Comparison of ENCODE assay signal across 10 cellular contexts in the genomic region with DNA sequence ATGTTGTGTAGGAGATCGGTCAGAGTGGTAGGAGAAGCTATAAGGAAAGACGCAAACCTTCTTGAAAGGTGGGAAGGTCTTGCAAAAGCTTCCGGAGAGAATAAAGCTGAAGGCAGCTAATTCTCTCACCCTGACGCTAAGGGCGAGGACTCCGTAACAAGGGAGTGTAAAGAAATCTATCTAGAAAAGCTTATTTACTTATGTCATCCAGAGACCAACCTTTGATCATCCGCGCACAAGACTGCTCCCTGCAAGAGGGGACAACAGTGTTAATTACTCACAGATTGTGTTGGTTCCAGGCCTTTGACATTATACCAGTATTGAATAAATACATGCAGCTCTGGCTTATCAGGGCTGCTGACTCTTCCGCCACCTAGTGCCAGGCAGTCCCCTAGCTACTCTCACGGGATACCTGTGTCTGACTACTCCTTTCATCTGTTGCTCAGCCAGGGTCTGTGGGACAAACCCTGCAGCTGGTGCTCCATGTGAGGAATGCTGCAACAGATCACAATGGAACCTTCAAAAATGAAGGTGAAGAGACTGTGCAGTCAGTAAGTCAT.
DNase-seq lines count a peak whose midpoint lies in the region; ATAC-seq, FAIRE-seq and TF ChIP-seq lines count a peak whose summit lies in the region.
"Had no signal": no experiment of that assay in that cellular context is flagged by ENCODE, and none has a peak within 500 bp of the region (broad histone marks: within the 10 kb centered on the region; RNA-seq: fewer than 3 reads in every experiment).

No MANE protein-coding gene starts in this region.

- no peaks in the 10 kb centered on the region for H3K9me3 Mint-ChIP-seq in astrocyte (ENCODE audit: unreplicated experiment)
- H3K9me3 Mint-ChIP-seq in effector memory CD8-positive, alpha-beta T cell, result peaks cover 0 to 1% of the 10 kb centered on the region in 2 donors

- H3K4me1 ChIP-seq in astrocyte (ENCODE audit: insufficient read depth, low read length) (peaks cover 14% of the 10 kb centered on the region), kidney (ENCODE audit: control insufficient read depth in 1 of 2, insufficient read depth in 1 of 2, low read depth in 1 of 2, low read length in 2 of 2) (no peaks in the 10 kb centered on the region)

- H3K9me3 ChIP-seq in astrocyte (ENCODE audit: insufficient read depth, low read depth, low read length), result no peaks in the 10 kb centered on the region
- no peaks in the 10 kb centered on the region for H3K9me3 ChIP-seq in kidney (ENCODE audit: control insufficient read depth in 1 of 2, low read length in 2 of 2)

- no peak overlapping the region for H2AFZ ChIP-seq in astrocyte (ENCODE audit: low read depth, low read length)

- H3K27me3 Mint-ChIP-seq in astrocyte (ENCODE audit: low read depth, unreplicated experiment), result peaks cover 2% of the 10 kb centered on the region
- H3K27me3 Mint-ChIP-seq in effector memory CD8-positive, alpha-beta T cell, result peaks cover 0 to 8% of the 10 kb centered on the region in 2 donors

- peaks cover 20% of the 10 kb centered on the region for H3K4me1 Mint-ChIP-seq in astrocyte (ENCODE audit: low read depth, unreplicated experiment)
- no peaks in the 10 kb centered on the region for H3K4me1 Mint-ChIP-seq in effector memory CD8-positive, alpha-beta T cell (ENCODE audit: low read depth in 2 of 2)

- no peak overlapping the region for H3K9ac ChIP-seq in astrocyte (ENCODE audit: low read length)
- H3K9ac ChIP-seq in kidney (ENCODE audit: low read length in 2 of 2), result no peak overlapping the region

- no peaks in the 10 kb centered on the region for H3K36me3 Mint-ChIP-seq in astrocyte (ENCODE audit: low read depth, unreplicated experiment)
- no peaks in the 10 kb centered on the region for H3K36me3 Mint-ChIP-seq in effector memory CD8-positive, alpha-beta T cell (ENCODE audit: insufficient read depth)

- peak; percentile 37 for TF ChIP-seq CTCF in BJ (IDR thresholded peaks at IDR 0.05; ENCODE audit: insufficient read depth, low read depth, low read length)
- TF ChIP-seq CTCF in astrocyte (IDR thresholded peaks at IDR 0.05; ENCODE audit: insufficient read depth, low read depth, low read length), result peak; percentile 27
- TF ChIP-seq CTCF in kidney (IDR thresholded peaks at IDR 0.05; ENCODE audit: borderline replicate concordance, extremely low read depth, insufficient read depth), result peak; percentile 29

- FAIRE-seq in astrocyte (lab: Jason Lieb, UNC) (no peak), kidney (lab: Jason Lieb, UNC) (no peak)

- H3K36me3 ChIP-seq in BJ (ENCODE audit: control insufficient read depth, insufficient read depth, low read length) (no peaks in the 10 kb centered on the region), astrocyte (ENCODE audit: insufficient read depth, low read length) (no peaks in the 10 kb centered on the region), kidney (ENCODE audit: control insufficient read depth in 1 of 2, insufficient read depth in 2 of 2, low read length in 2 of 2) (no peaks in the 10 kb centered on the region)

- H3K4me3 Mint-ChIP-seq in astrocyte (ENCODE audit: unreplicated experiment), result no peak overlapping the region
- no peak overlapping the region for H3K4me3 Mint-ChIP-seq in effector memory CD8-positive, alpha-beta T cell

- peak overlapping the region; percentile 54 for H3K27ac ChIP-seq in astrocyte (ENCODE audit: low read depth, low read length)
- H3K27ac ChIP-seq in kidney (ENCODE audit: low read depth in 2 of 2, low read length in 2 of 2), result no peak overlapping the region
- H3K27ac ChIP-seq: epithelial cell of prostate had no signal

- ATAC-seq in effector memory CD8-positive, alpha-beta T cell (replicated peaks), result no peak
- no peak for ATAC-seq in GM21723 (IDR thresholded peaks at IDR 0.05; ENCODE audit: unreplicated experiment)

- no peak overlapping the region for H3K4me3 ChIP-seq in BJ (ENCODE audit: low read depth, low read length)
- H3K4me3 ChIP-seq in astrocyte (ENCODE audit: insufficient read depth, low read depth, low read length), result no peak overlapping the region
- H3K4me3 ChIP-seq in kidney (ENCODE audit: low read length in 2 of 2), result no peak overlapping the region

- CTCF ChIA-PET in BJ (lab: Yijun Ruan, JAX), result interaction anchor here (0.7 to 3.4 kb wide), 13 partner anchors 14 to 410 kb away, joined by 3 to 13 read pairs (median 4); partner anchors contain the start of gene FGF7

- DNase-seq in BJ (ENCODE audit: low read depth) (no peak), HT1080 (ENCODE audit: low read depth) (peak; percentile 45), astrocyte (ENCODE audit: low read depth) (no peak), kidney (peak; percentile 15), CD1c-positive myeloid dendritic cell (ENCODE audit: extremely low spot score) (no peak), NCI-H446 treated with DMSO at 0.1 percent for 48 hours (lab: John Stamatoyannopoulos, UW) (no peak)
- no peak for DNase-seq in effector memory CD8-positive, alpha-beta T cell
- DNase-seq: activated CD4-positive, alpha-beta T cell treated with anti-CD3 and anti-CD28 coated beads for 48 hours had no signal

- H3K27me3 ChIP-seq in BJ (ENCODE audit: control insufficient read depth, insufficient read depth, low read length) (no peaks in the 10 kb centered on the region), astrocyte (ENCODE audit: insufficient read depth, low read length) (no peaks in the 10 kb centered on the region)

- H4K20me1 ChIP-seq in astrocyte (ENCODE audit: insufficient read depth, low read length), result no peaks in the 10 kb centered on the region

- H3K4me2 ChIP-seq in astrocyte (ENCODE audit: low read length), result no peak overlapping the region

- no peaks in the 10 kb centered on the region for H3K79me2 ChIP-seq in astrocyte (ENCODE audit: insufficient read depth, low read length)

- intact Hi-C loops in kidney (cut with DNase I), result no loop called here

- POLR2A ChIA-PET in BJ (lab: Charles Lee), result interaction anchor here (0.7 to 1.2 kb wide), 2 partner anchors 23 to 320 kb away, joined by 3 to 5 read pairs; no protein-coding TSS in a partner anchor

- no peak overlapping the region for H3K27ac Mint-ChIP-seq in astrocyte (ENCODE audit: unreplicated experiment)
- H3K27ac Mint-ChIP-seq in effector memory CD8-positive, alpha-beta T cell, result no peak overlapping the region

Comparison
In these comparisons a context has a peak if more than half of its experiments do, and no peak if none do; other contexts are left out.
1. DNase-seq: peak in HT1080 (single experiment) and kidney (single experiment); none in BJ (single experiment), astrocyte (single experiment), effector memory CD8-positive, alpha-beta T cell (0 of 3), CD1c-positive myeloid dendritic cell (single experiment) and NCI-H446 treated with DMSO at 0.1 percent for 48 hours (single experiment).
2. Peak in every context shown above with its lines, with median percentiles within 50 percentile points of each other: CTCF ChIP-seq.